In the genomic region with DNA sequence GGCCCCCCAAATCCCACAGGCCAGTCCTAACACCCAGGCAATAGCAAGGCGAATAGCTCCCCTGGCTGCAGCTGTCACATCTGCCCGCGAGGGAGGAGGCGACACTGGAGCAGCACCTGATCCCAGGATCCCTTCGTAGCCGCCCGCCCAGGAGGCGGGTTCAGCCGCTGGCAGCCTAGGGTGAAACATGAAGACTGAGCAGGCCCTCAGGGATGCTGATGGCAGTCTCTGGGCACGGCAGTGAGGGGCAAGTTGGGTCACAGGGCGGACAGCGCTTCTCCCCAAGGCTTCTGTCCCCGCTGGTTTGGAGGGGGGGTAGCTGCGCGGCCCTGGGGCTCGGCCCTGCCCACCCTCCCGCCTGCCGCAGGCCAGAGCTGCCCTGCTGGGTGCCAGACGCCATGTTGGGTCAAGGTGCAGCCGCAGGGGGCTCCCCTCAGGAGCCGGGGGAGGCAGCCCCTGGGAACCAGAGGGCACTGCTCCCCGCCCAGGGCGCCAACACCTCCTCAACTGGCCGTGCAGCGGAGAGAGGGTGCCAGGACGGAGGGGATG, we compare ENCODE assay signal across 8 cellular contexts. TPM values are rescaled to one million over a fixed set of nuclear protein-coding genes. Genes with fewer than 3 reads are reported as not detected.
DNase-seq lines count a peak whose midpoint lies in the region; ATAC-seq and TF ChIP-seq lines count a peak whose summit lies in the region.

No MANE protein-coding gene starts in this region.

- H3K9me3 ChIP-seq in heart left ventricle (no peaks in the 10 kb centered on the region), MM.1S (replicated peaks; ENCODE audit: insufficient read depth, low read length) (no peaks in the 10 kb centered on the region)

- H3K79me2 ChIP-seq in MM.1S (ENCODE audit: low read length), result peaks cover 3% of the 10 kb centered on the region

- H3K27me3 ChIP-seq in heart left ventricle (no peaks in the 10 kb centered on the region), MM.1S (replicated peaks; ENCODE audit: insufficient read depth, low read length) (no peaks in the 10 kb centered on the region)

- WGBS in heart left ventricle, 4 donors, result 31 to 40% (median 37%) methylated on average over 9 to 26 of the region's 26 CpGs

- H4K20me1 ChIP-seq in MM.1S (ENCODE audit: insufficient read depth, low read length), result no peaks in the 10 kb centered on the region; the same call in 1 of the 2 replicates

- H3K36me3 ChIP-seq in heart left ventricle (peaks cover 0 to 5% (median 0%) of the 10 kb centered on the region in 9 donors), MM.1S (replicated peaks; ENCODE audit: insufficient read depth, low read length) (no peaks in the 10 kb centered on the region)

- H3K27ac Mint-ChIP-seq in activated CD4-positive, alpha-beta T cell treated with anti-CD3 and anti-CD28 coated beads, Interleukin-2, amount 10 ng/mL, durations not matched to agents 24 days and 14 days, result peak overlapping the region; percentile 70
- no peak overlapping the region for H3K27ac Mint-ChIP-seq in WTC11

- TF ChIP-seq CTCF in WTC11 (IDR thresholded peaks at IDR 0.05), result no peak
- peak in 4 of 12 donors; percentile 13 to 35 (median 26) for TF ChIP-seq CTCF in heart left ventricle (IDR thresholded peaks at IDR 0.05)
- TF ChIP-seq CTCF in retinal pigment epithelial cell (conservative IDR thresholded peaks at IDR 0.05; ENCODE audit: low read depth, low read length), result peak; percentile 8
- TF ChIP-seq CTCF in MM.1S (IDR thresholded peaks at IDR 0.05; ENCODE audit: low read length), result no peak

- no peaks in the 10 kb centered on the region for H3K27me3 Mint-ChIP-seq in activated CD4-positive, alpha-beta T cell treated with anti-CD3 and anti-CD28 coated beads, Interleukin-2, amount 10 ng/mL, durations not matched to agents 24 days and 14 days
- H3K27me3 Mint-ChIP-seq in WTC11 (ENCODE audit: low read depth), result peaks cover 19% of the 10 kb centered on the region

- no peak overlapping the region for H3K9ac ChIP-seq in MM.1S (ENCODE audit: low read length)

- ATAC-seq in WTC11, result peak; percentile 5; the same call in 1 of the 2 replicates
- ATAC-seq in heart left ventricle, result peak; percentile 25 to 51 (median 36)
- ATAC-seq in HG02970 (IDR thresholded peaks at IDR 0.05; ENCODE audit: low FRiP score, unreplicated experiment), result no peak
- no peak for ATAC-seq in GM19351 (IDR thresholded peaks at IDR 0.05; ENCODE audit: unreplicated experiment)

- POLR2A ChIA-PET in WTC11 (lab: Charles Lee), result interaction anchor here (0.5 to 1.0 kb wide), 5 partner anchors 25 to 810 kb away, joined by 3 to 4 read pairs (median 3); no protein-coding TSS in a partner anchor

- H3K4me1 Mint-ChIP-seq in activated CD4-positive, alpha-beta T cell treated with anti-CD3 and anti-CD28 coated beads, Interleukin-2, amount 10 ng/mL, durations not matched to agents 24 days and 14 days, result peaks cover 41% of the 10 kb centered on the region
- peaks cover 53% of the 10 kb centered on the region for H3K4me1 Mint-ChIP-seq in WTC11

- H3K9me3 Mint-ChIP-seq in activated CD4-positive, alpha-beta T cell treated with anti-CD3 and anti-CD28 coated beads, Interleukin-2, amount 10 ng/mL, durations not matched to agents 24 days and 14 days, result no peaks in the 10 kb centered on the region
- no peaks in the 10 kb centered on the region for H3K9me3 Mint-ChIP-seq in WTC11

- CTCF ChIA-PET in WTC11 (lab: Charles Lee), result interaction anchor here (0.7 to 8.8 kb wide), 16 partner anchors 11 to 325 kb away, joined by 3 to 74 read pairs (median 4); no protein-coding TSS in a partner anchor

- peak overlapping the region; percentile 53 to 95 (median 86) for H3K27ac ChIP-seq in heart left ventricle
- H3K27ac ChIP-seq in MM.1S (ENCODE audit: low read length), result no peak overlapping the region

- intact Hi-C loops in activated CD4-positive, alpha-beta T cell treated with anti-CD3 and anti-CD28 coated beads, Interleukin-2, amount 10 ng/mL, durations not matched to agents 24 days and 14 days (cut with micrococcal nuclease), result loop anchor here (5.0 kb wide), 2 partner anchors 38 to 63 kb away; no protein-coding TSS in a partner anchor
- intact Hi-C loops in heart left ventricle (cut with DNase I), result loop anchor here in 8 of 10 donors (2.0 to 10.0 kb wide), 7 partner anchors 33 to 185 kb away; no protein-coding TSS in a partner anchor

- H3K4me1 ChIP-seq in heart left ventricle (peaks cover 3 to 64% (median 54%) of the 10 kb centered on the region in 12 donors), MM.1S (ENCODE audit: low read length) (peaks cover 4% of the 10 kb centered on the region; the same call in 1 of the 2 replicates)

- H3F3A ChIP-seq in MM.1S (ENCODE audit: insufficient read depth, low read length), result no peaks in the 10 kb centered on the region

- peak overlapping the region; percentile 37 to 99 (median 72) for H3K4me3 ChIP-seq in heart left ventricle
- H3K4me3 ChIP-seq in retinal pigment epithelial cell (ENCODE audit: low read length), result peak overlapping the region; percentile 54
- no peak overlapping the region for H3K4me3 ChIP-seq in MM.1S (ENCODE audit: low read length)

- no peak overlapping the region for H2AFZ ChIP-seq in MM.1S (ENCODE audit: low read length)

- no peak for TF ChIP-seq POLR2A in heart left ventricle (IDR thresholded peaks at IDR 0.05)

- peaks cover 19% of the 10 kb centered on the region for H3K36me3 Mint-ChIP-seq in activated CD4-positive, alpha-beta T cell treated with anti-CD3 and anti-CD28 coated beads, Interleukin-2, amount 10 ng/mL, durations not matched to agents 24 days and 14 days (ENCODE audit: low read depth)
- H3K36me3 Mint-ChIP-seq in WTC11, result no peaks in the 10 kb centered on the region

- DNase-seq in activated CD4-positive, alpha-beta T cell treated with anti-CD3 and anti-CD28 coated beads, Interleukin-2, amount 10 ng/mL, durations not matched to agents 24 days and 14 days, result no peak
- no peak for DNase-seq in activated CD4-positive, alpha-beta T cell treated with anti-CD3 and anti-CD28 coated beads for 48 hours
- peak; percentile 57 for DNase-seq in WTC11 (ENCODE audit: low spot score)
- DNase-seq in heart left ventricle, result peak in 3 of 5 donors; percentile 58 to 73 (median 58)
- DNase-seq in retinal pigment epithelial cell (ENCODE audit: low read depth), result no peak
- DNase-seq in MM.1S, result no peak

- H3K4me3 Mint-ChIP-seq in activated CD4-positive, alpha-beta T cell treated with anti-CD3 and anti-CD28 coated beads, Interleukin-2, amount 10 ng/mL, durations not matched to agents 24 days and 14 days, result peak overlapping the region; percentile 71
- H3K4me3 Mint-ChIP-seq in WTC11, result peak overlapping the region; percentile 64

- H3K4me2 ChIP-seq in MM.1S (ENCODE audit: low read depth, low read length), result no peak overlapping the region

- no peaks in the 10 kb centered on the region for H3K9me2 ChIP-seq in MM.1S (replicated peaks; ENCODE audit: insufficient read depth, low read length)

TF ChIP-seq in WTC11, 78 proteins besides CTCF, POLR2A, EP300 and RAD21:
- TF ChIP-seq ETV6 (CRISPR knock-in tag; IDR thresholded peaks at IDR 0.05), result no peak
- no peak for TF ChIP-seq ZNF219 (CRISPR knock-in tag; IDR thresholded peaks at IDR 0.05; ENCODE audit: borderline replicate concordance)
- peak; percentile 35; the same call in 1 of the 2 replicates for TF ChIP-seq ZBTB21 (CRISPR knock-in tag; IDR thresholded peaks at IDR 0.05; ENCODE audit: borderline replicate concordance)
- 0 out of 2 replicates have a peak, but pooled peaks have one; percentile 2 for TF ChIP-seq FOXP1 (CRISPR knock-in tag; IDR thresholded peaks at IDR 0.05; ENCODE audit: borderline replicate concordance)
- 0 out of 2 replicates have a peak, but pooled peaks have one; percentile 37 for TF ChIP-seq SP1 (CRISPR knock-in tag; conservative IDR thresholded peaks at IDR 0.05)
- TF ChIP-seq TEAD1 (CRISPR knock-in tag; IDR thresholded peaks at IDR 0.05), result no peak

RNA-seq across cellular contexts. Expression of a gene that starts 1.9 kb away (rescaled TPM):
- 97.4 and 102 TPM in 2 replicates for total RNA-seq in activated CD4-positive, alpha-beta T cell treated with anti-CD3 and anti-CD28 coated beads, Interleukin-2, amount 10 ng/mL, durations not matched to agents 24 days and 14 days
- total RNA-seq in WTC11 (2021) (154 to 162 TPM (median 154 TPM) in 3 replicates), heart left ventricle (10 to 100 TPM in 8 of 9 donors, 1 to 10 TPM in 1; 3.5 to 26.0 (median 18.6) TPM)
- 1 to 10 TPM; 9.1 to 9.2 TPM for polyA plus RNA-seq in heart left ventricle

Comparison
In these comparisons a context has a peak if more than half of its experiments do, and no peak if none do; other contexts are left out.
1. DNase-seq: peak in WTC11 (single experiment) and heart left ventricle (3 of 5); none in activated CD4-positive, alpha-beta T cell treated with anti-CD3 and anti-CD28 coated beads, Interleukin-2, amount 10 ng/mL, durations not matched to agents 24 days and 14 days (single experiment), activated CD4-positive, alpha-beta T cell treated with anti-CD3 and anti-CD28 coated beads for 48 hours (single experiment), retinal pigment epithelial cell (single experiment) and MM.1S (single experiment).
2. ATAC-seq: peak in WTC11 (single experiment) and heart left ventricle (4 of 4); none in HG02970 (single experiment) and GM19351 (single experiment).